13 cellular contexts compared by ENCODE assay signal in genomic region chr15:25800761-25801515, GRCh38.
"Had no signal": no experiment of that assay in that cellular context is flagged by ENCODE, and none has a peak within 500 bp of the region (broad histone marks: within the 10 kb centered on the region; RNA-seq: fewer than 3 reads in every experiment).

No MANE protein-coding gene starts in this region.

- H3K4me3 ChIP-seq: gastrocnemius medialis, heart right ventricle, left lung, pancreas, stomach, tibial nerve had no signal

- DNase-seq: activated CD4-positive, alpha-beta T cell treated with anti-CD3 and anti-CD28 coated beads for 36 hours; activated CD8-positive, alpha-beta memory T cell treated with anti-CD3 and anti-CD28 coated beads, Interleukin-2, amount 50 U/mL, for 48 hours; activated CD8-positive, alpha-beta T cell treated with anti-CD3 and anti-CD28 coated beads, Interleukin-2, amount 10 ng/mL, durations not matched to agents 7 days and 5 days; gastrocnemius medialis; heart right ventricle; islet precursor cell; nephron progenitor cell; pancreas; stimulated activated CD4-positive, alpha-beta T cell treated with anti-CD3 and anti-CD28 coated beads, Interleukin-2, amount 100 ng/mL, for 48 hours; stomach; WERI-Rb-1 had no signal

- H3K27me3 ChIP-seq: gastrocnemius medialis, left lung, pancreas, stomach, tibial nerve had no signal

- H3K27ac ChIP-seq: gastrocnemius medialis, heart right ventricle, left lung, pancreas, stomach, tibial nerve, WERI-Rb-1 had no signal

- H3K9me3 ChIP-seq: gastrocnemius medialis, heart right ventricle, left lung, pancreas, stomach, tibial nerve had no signal

- H3K36me3 ChIP-seq: gastrocnemius medialis, heart right ventricle, left lung, pancreas, stomach, tibial nerve, WERI-Rb-1 had no signal

- H3K4me1 ChIP-seq: pancreas had no signal
